In the genomic region with DNA sequence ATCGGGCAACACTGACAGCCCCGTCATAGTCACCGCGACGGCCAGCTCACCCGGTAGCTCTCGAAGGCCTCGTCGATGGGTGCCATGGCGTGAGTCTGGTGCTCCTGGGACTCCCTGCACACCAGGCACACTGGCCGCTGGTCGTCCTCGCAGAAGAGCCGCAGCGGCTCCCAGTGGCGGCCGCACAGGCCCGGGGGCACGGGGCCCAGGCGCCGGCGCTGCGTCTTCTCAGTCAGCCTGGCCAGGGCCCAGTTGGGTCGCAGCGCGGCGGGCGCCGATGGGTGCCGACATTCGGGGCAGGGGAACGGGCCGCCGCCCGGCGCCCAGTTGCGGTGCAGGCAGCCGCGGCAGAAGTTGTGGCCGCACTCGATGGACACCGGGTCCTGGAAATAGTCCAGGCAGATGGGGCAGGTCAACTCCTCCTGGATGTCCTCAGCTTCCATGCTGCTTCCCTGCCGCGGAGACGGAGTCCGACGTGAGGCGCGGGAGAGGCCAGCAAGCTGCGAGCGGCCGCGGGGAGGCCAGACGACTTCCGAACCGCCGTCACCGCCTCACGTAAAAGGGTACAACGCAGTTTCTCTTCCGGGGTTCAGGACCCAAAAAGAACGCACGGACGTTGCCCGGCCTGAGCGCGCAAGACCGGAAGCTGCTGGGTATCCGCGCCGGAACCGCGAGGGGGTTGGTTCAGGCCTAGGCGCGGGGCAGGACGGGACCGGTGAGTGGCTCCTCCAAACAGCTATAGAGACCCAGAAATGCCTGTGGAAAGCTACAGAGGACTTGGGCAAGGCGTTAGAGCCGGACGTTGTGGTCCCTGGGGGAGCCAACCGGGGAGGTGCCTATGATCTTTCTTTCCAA, we compare ENCODE assay signal across 8 cellular contexts. TPM values are rescaled to one million over a fixed set of nuclear protein-coding genes. Genes with fewer than 3 reads are reported as not detected.
DNase-seq lines count a peak whose midpoint lies in the region; ATAC-seq and TF ChIP-seq lines count a peak whose summit lies in the region.

A gene with protein sequence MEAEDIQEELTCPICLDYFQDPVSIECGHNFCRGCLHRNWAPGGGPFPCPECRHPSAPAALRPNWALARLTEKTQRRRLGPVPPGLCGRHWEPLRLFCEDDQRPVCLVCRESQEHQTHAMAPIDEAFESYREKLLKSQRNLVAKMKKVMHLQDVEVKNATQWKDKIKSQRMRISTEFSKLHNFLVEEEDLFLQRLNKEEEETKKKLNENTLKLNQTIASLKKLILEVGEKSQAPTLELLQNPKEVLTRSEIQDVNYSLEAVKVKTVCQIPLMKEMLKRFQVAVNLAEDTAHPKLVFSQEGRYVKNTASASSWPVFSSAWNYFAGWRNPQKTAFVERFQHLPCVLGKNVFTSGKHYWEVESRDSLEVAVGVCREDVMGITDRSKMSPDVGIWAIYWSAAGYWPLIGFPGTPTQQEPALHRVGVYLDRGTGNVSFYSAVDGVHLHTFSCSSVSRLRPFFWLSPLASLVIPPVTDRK (minus strand): TSS at position 572 of the 855 bp plus-strand sequence. CDS start 129 bp downstream, at position 443.

- TSS peak; percentile 88 for BruUV-seq in IMR-90 (replicated peaks; lab: Mats Ljungman, UMichigan)
- BruUV-seq in PC-9 (replicated peaks; lab: Mats Ljungman, UMichigan) = TSS peak; percentile 68

- peak within 1 kb of the TSS; percentile 98 for H3K23ac ChIP-seq in IMR-90 (ENCODE audit: low read depth, low read length)

- DNase-seq in DMS153 (lab: John Stamatoyannopoulos, UW) (peak; percentile 61), IMR-90 (peak; percentile 91), PC-9 (peak; percentile 79 to 91), naive B cell (peak; percentile 90)
- peak; percentile 93 for DNase-seq in activated T-cell treated with anti-CD3 and anti-CD28 coated beads, Interleukin-2, amount 50 U/mL, for 24 hours
- DNase-seq in stimulated activated naive CD4-positive, alpha-beta T cell (lab: John Stamatoyannopoulos, UW) = peak; percentile 73 to 88 (median 86)

- H3K9me1 ChIP-seq in IMR-90 (ENCODE audit: insufficient read depth, low read length) = peaks cover 4% of the 10 kb centered on the region; the same call in 1 of the 2 replicates

- peak within 1 kb of the TSS; percentile 98 for H3K14ac ChIP-seq in IMR-90 (replicated peaks; ENCODE audit: low read depth, low read length)

- peak within 1 kb of the TSS; percentile 97 to 99 for H4K8ac ChIP-seq in IMR-90 (ENCODE audit: low read depth in 2 of 2, low read length in 2 of 2)

- H3F3A ChIP-seq in PC-9 (ENCODE audit: insufficient read depth, low read depth) = peaks cover 24% of the 10 kb centered on the region; the same call in 1 of the 2 replicates

- peak within 1 kb of the TSS; percentile 86 for H3K56ac ChIP-seq in IMR-90 (ENCODE audit: extremely low read depth, insufficient read depth, low read length)

- peak within 1 kb of the TSS; percentile 26 for H2BK120ac ChIP-seq in IMR-90 (ENCODE audit: low read depth, low read length)

- peaks cover 63% of the 10 kb centered on the region for H3K36me3 Mint-ChIP-seq in activated T-cell treated with anti-CD3 and anti-CD28 coated beads, Interleukin-2, amount 50 U/mL, for 24 hours (ENCODE audit: low read depth)
- peaks cover 0 to 30% of the 10 kb centered on the region in 2 donors for H3K36me3 Mint-ChIP-seq in naive B cell

- 1% methylated on average over 34 of the region's 81 CpGs; no CpG with 5 or more reads in 1 of the 2 experiments for WGBS in IMR-90 (ENCODE audit: extremely low coverage in 2 of 2, insufficient read length in 1 of 2), 2 experiments

- H4K20me1 ChIP-seq in IMR-90 (ENCODE audit: insufficient read depth, low read length) = peaks cover 30% of the 10 kb centered on the region
- H4K20me1 ChIP-seq in PC-9 (ENCODE audit: insufficient read depth) = peaks cover 21% of the 10 kb centered on the region

- ATAC-seq in GM21528 (IDR thresholded peaks at IDR 0.05; ENCODE audit: low FRiP score, unreplicated experiment) (peak; percentile 97), IMR-90 (ENCODE audit: low read depth) (peak; percentile 98), esophagus mucosa (peak; percentile 99), naive B cell (ENCODE audit: low read depth in 2 of 2) (peak; percentile 98)

- peak within 1 kb of the TSS; percentile 98 for H3K4me3 ChIP-seq in IMR-90 (ENCODE audit: insufficient read depth, low read depth, low read length)
- H3K4me3 ChIP-seq in PC-9 = peak within 1 kb of the TSS; percentile 97

- H3K9me3 ChIP-seq in IMR-90 (ENCODE audit: control insufficient read depth, insufficient read depth, low read length) (no peaks in the 10 kb centered on the region), PC-9 (ENCODE audit: insufficient read depth, low read depth) (no peaks in the 10 kb centered on the region)

- peaks cover 3 to 55% of the 10 kb centered on the region in 2 experiments for H3K79me1 ChIP-seq in IMR-90 (ENCODE audit: low read depth in 1 of 2, low read length in 2 of 2)

- peak within 1 kb of the TSS; percentile 96 for H2AFZ ChIP-seq in IMR-90 (replicated peaks; ENCODE audit: low read length, poor library complexity)
- peak within 1 kb of the TSS; percentile 96 for H2AFZ ChIP-seq in PC-9

- intact Hi-C loops in IMR-90 (cut with micrococcal nuclease) (loop anchor here (5.0 kb wide), 1 partner anchor 362 kb away; the partner anchor contains the start of gene ZNF655), PC-9 (cut with micrococcal nuclease; ENCODE audit: unreplicated experiment) (loop anchor here (2.0 kb wide), 1 partner anchor 162 kb away; the partner anchor contains the start of gene ZNF3)

- no peaks in the 10 kb centered on the region for H3K27me3 Mint-ChIP-seq in activated T-cell treated with anti-CD3 and anti-CD28 coated beads, Interleukin-2, amount 50 U/mL, for 24 hours
- peaks cover 0 to 6% (median 4%) of the 10 kb centered on the region in 3 donors for H3K27me3 Mint-ChIP-seq in naive B cell

- H3K27ac ChIP-seq in IMR-90 (ENCODE audit: insufficient read depth, low read length) (peak within 1 kb of the TSS; percentile 95), PC-9 (peak within 1 kb of the TSS; percentile 65)

- CTCF ChIA-PET in IMR-90 (lab: Yijun Ruan, JAX) (interaction anchor here (1.4 kb wide), 1 partner anchor 10 kb away, joined by 3 read pairs; no protein-coding TSS in a partner anchor), PC-9 (lab: Charles Lee) (interaction anchor here (0.6 to 1.4 kb wide), 5 partner anchors 11 to 287 kb away, joined by 3 to 4 read pairs (median 4); no protein-coding TSS in a partner anchor)

- H2BK20ac ChIP-seq in IMR-90 (ENCODE audit: low read depth, low read length) = no peak within 1 kb of the TSS

- H3K9me2 ChIP-seq in PC-9 (ENCODE audit: insufficient read depth) = no peaks in the 10 kb centered on the region

- H4K91ac ChIP-seq in IMR-90 (ENCODE audit: insufficient read depth, low read depth, low read length) = peak within 1 kb of the TSS; percentile 83

- H3K18ac ChIP-seq in IMR-90 (ENCODE audit: low read depth, low read length) = peak within 1 kb of the TSS; percentile 77

- in situ Hi-C loops in IMR-90 (cut with MboI; ENCODE audit: low sequenced_read_pairs) = loop anchor here (10.0 kb wide), 1 partner anchor 136 kb away; no protein-coding TSS in a partner anchor

- H3K4me2 ChIP-seq in IMR-90 (ENCODE audit: low read depth, low read length) (peak within 1 kb of the TSS; percentile 89), PC-9 (peak within 1 kb of the TSS; percentile 91)

- no peaks in the 10 kb centered on the region for H3K9me3 Mint-ChIP-seq in activated T-cell treated with anti-CD3 and anti-CD28 coated beads, Interleukin-2, amount 50 U/mL, for 24 hours
- peaks cover 0 to 3% (median 0%) of the 10 kb centered on the region in 7 donors for H3K9me3 Mint-ChIP-seq in naive B cell

- peak within 1 kb of the TSS; percentile 97 for H3K4ac ChIP-seq in IMR-90 (ENCODE audit: low read depth, low read length)

- peak within 1 kb of the TSS; percentile 74 for H2AK9ac ChIP-seq in IMR-90 (replicated peaks; ENCODE audit: low read depth, low read length, poor library complexity)

- H2BK15ac ChIP-seq in IMR-90 (ENCODE audit: low read depth, low read length) = no peak within 1 kb of the TSS

- H3K9ac ChIP-seq in IMR-90 (ENCODE audit: low read depth, low read length) = peak within 1 kb of the TSS; percentile 99

- peak within 1 kb of the TSS; percentile 99 for H3K4me3 Mint-ChIP-seq in activated T-cell treated with anti-CD3 and anti-CD28 coated beads, Interleukin-2, amount 50 U/mL, for 24 hours
- peak within 1 kb of the TSS; percentile 94 to 99 (median 96) for H3K4me3 Mint-ChIP-seq in naive B cell

- peak within 1 kb of the TSS; percentile 99 for H3K27ac Mint-ChIP-seq in activated T-cell treated with anti-CD3 and anti-CD28 coated beads, Interleukin-2, amount 50 U/mL, for 24 hours
- H3K27ac Mint-ChIP-seq in naive B cell = peak within 1 kb of the TSS; percentile 90 to 99 (median 95)

- H3K36me3 ChIP-seq in IMR-90 (ENCODE audit: control insufficient read depth, insufficient read depth, low read length) = peaks cover 14% of the 10 kb centered on the region
- H3K36me3 ChIP-seq in PC-9 (ENCODE audit: low read depth) = peaks cover 9% of the 10 kb centered on the region

- TF ChIP-seq POLR2A in IMR-90 (IDR thresholded peaks at IDR 0.05; ENCODE audit: low read depth, low read length) = peak; percentile 84

- H3K4me1 ChIP-seq in IMR-90 (ENCODE audit: control insufficient read depth, insufficient read depth, low read length) = peaks cover 6% of the 10 kb centered on the region
- peaks cover 16% of the 10 kb centered on the region for H3K4me1 ChIP-seq in PC-9 (replicated peaks; ENCODE audit: insufficient read depth)

- dilution Hi-C loops in IMR-90 (cut with HindIII; ENCODE audit: low sequenced_read_pairs, unreplicated experiment) = no loop called here

- TF ChIP-seq CTCF in IMR-90 (conservative IDR thresholded peaks at IDR 0.05; ENCODE audit: low read depth, low read length) (peak; percentile 29; the same call in 1 of the 2 replicates), PC-9 (conservative IDR thresholded peaks at IDR 0.05) (no peak; the same call in 1 of the 2 replicates)

- POLR2A ChIA-PET in IMR-90 (lab: Charles Lee; ENCODE audit: unreplicated experiment) (interaction anchor here (0.6 kb wide), 1 partner anchor 67 kb away, joined by 8 read pairs; no protein-coding TSS in a partner anchor), PC-9 (lab: Charles Lee; ENCODE audit: unreplicated experiment) (interaction anchor here (0.6 to 1.0 kb wide), 7 partner anchors 11 to 787 kb away, joined by 3 to 7 read pairs (median 3); partner anchors contain the start of genes ATP5MF and POP7)

- TF ChIP-seq RAD21 in IMR-90 (IDR thresholded peaks at IDR 0.05; ENCODE audit: low read length) = no peak

- peak within 1 kb of the TSS; percentile 78 for H2AK5ac ChIP-seq in IMR-90 (ENCODE audit: low read depth, low read length)

- peak within 1 kb of the TSS; percentile 84 for H2BK5ac ChIP-seq in IMR-90 (ENCODE audit: low read depth, low read length, poor library complexity, severe bottlenecking)

- H3K79me2 ChIP-seq in PC-9 (ENCODE audit: low read depth) = peaks cover 47% of the 10 kb centered on the region

- H3K27me3 ChIP-seq in IMR-90 (ENCODE audit: control insufficient read depth, insufficient read depth, low read length) (no peaks in the 10 kb centered on the region), PC-9 (ENCODE audit: insufficient read depth, low read depth) (no peaks in the 10 kb centered on the region)

- H3K4me1 Mint-ChIP-seq in activated T-cell treated with anti-CD3 and anti-CD28 coated beads, Interleukin-2, amount 50 U/mL, for 24 hours (ENCODE audit: low read depth) = peaks cover 49% of the 10 kb centered on the region
- H3K4me1 Mint-ChIP-seq in naive B cell = peaks cover 40 to 55% (median 51%) of the 10 kb centered on the region in 3 donors

- peak within 1 kb of the TSS; percentile 99 for H4K5ac ChIP-seq in IMR-90 (ENCODE audit: low read depth, low read length)

RNA-seq across cellular contexts. Expression of the gene that starts here (rescaled TPM):
- total RNA-seq in IMR-90 (2012; rRNA removed) (10.6 and 15.3 TPM in 2 replicates), PC-9 (2021) (34.0 and 35.8 TPM in 2 replicates), esophagus mucosa (13.9 TPM)
- polyA plus RNA-seq in IMR-90 (2012; rRNA removed) (11.5 and 13.4 TPM in 2 replicates), naive B cell (ENCODE audit: low read depth in 6 of 6) (10 to 100 TPM; 12.6 to 39.2 (median 23.1) TPM)
- 5.4 and 6.7 TPM in 2 replicates for polyA plus RNA-seq in IMR-90 (2012; cell fraction: cytosol; rRNA removed)
- polyA plus RNA-seq in IMR-90 (2012; cell fraction: nucleus; rRNA removed; ENCODE audit: low replicate concordance) = 5.9 and 12.6 TPM in 2 replicates

Comparison
In these comparisons a context has a peak if more than half of its experiments do, and no peak if none do; other contexts are left out.
1. Peak in every context shown above with its lines: DNase-seq, ATAC-seq, H3K4me3 ChIP-seq and H3K27ac ChIP-seq.